Comparison of ENCODE assay signal across 8 cellular contexts in genomic region chr4:184343400-184344177, GRCh38.
DNase-seq lines count a peak whose midpoint lies in the region; ATAC-seq and TF ChIP-seq lines count a peak whose summit lies in the region.

No MANE protein-coding gene starts in this region.

- H3K4me1 ChIP-seq in Caco-2 = peaks cover 19% of the 10 kb centered on the region
- H3K4me1 ChIP-seq in Peyer's patch = peaks cover 5 to 49% (median 14%) of the 10 kb centered on the region in 4 donors
- H3K4me1 ChIP-seq in transverse colon = peaks cover 26 to 58% (median 33%) of the 10 kb centered on the region in 4 donors

- in situ Hi-C loops in transverse colon (cut with MboI; ENCODE audit: low pct_ligation_motif_present in 1 of 4, low pct_unique_long_range_greater_than_20kb in 1 of 4, low sequenced_read_pairs in 3 of 4) = no loop called here

- no peaks in the 10 kb centered on the region for H3K9me3 ChIP-seq in Caco-2
- H3K9me3 ChIP-seq in Peyer's patch = no peaks in the 10 kb centered on the region
- no peaks in the 10 kb centered on the region for H3K9me3 ChIP-seq in transverse colon

- CTCF ChIA-PET in Caco-2 (lab: Charles Lee) = interaction anchor here (1.7 kb wide), 1 partner anchor 56 kb away, joined by 6 read pairs; no protein-coding TSS in a partner anchor

- H3K9me3 Mint-ChIP-seq in Caco-2 (ENCODE audit: unreplicated experiment) (no peaks in the 10 kb centered on the region), IgD-negative memory B cell (peaks cover 0 to 2% (median 1%) of the 10 kb centered on the region in 3 donors)
- H3K9me3 Mint-ChIP-seq in natural killer cell treated with Interleukin-12 subunit alpha and Interleukin-12 subunit beta and Interleukin-15 and Interleukin-18, amount 100 ng/mL, for 72 hours = no peaks in the 10 kb centered on the region

- peak overlapping the region; percentile 79 for H3K4me3 Mint-ChIP-seq in Caco-2 (ENCODE audit: unreplicated experiment)
- peak overlapping the region; percentile 73 to 92 (median 85) for H3K4me3 Mint-ChIP-seq in IgD-negative memory B cell
- peak overlapping the region; percentile 74 for H3K4me3 Mint-ChIP-seq in natural killer cell treated with Interleukin-12 subunit alpha and Interleukin-12 subunit beta and Interleukin-15 and Interleukin-18, amount 100 ng/mL, for 72 hours

- H3K27me3 Mint-ChIP-seq in Caco-2 (ENCODE audit: insufficient read depth, unreplicated experiment) (no peaks in the 10 kb centered on the region), IgD-negative memory B cell (no peaks in the 10 kb centered on the region)
- no peaks in the 10 kb centered on the region for H3K27me3 Mint-ChIP-seq in natural killer cell treated with Interleukin-12 subunit alpha and Interleukin-12 subunit beta and Interleukin-15 and Interleukin-18, amount 100 ng/mL, for 72 hours

- intact Hi-C loops in Caco-2 (cut with micrococcal nuclease; ENCODE audit: unreplicated experiment) (no loop called here), transverse colon (cut with DNase I; ENCODE audit: low total_unique reads) (no loop called here)

- peaks cover 2% of the 10 kb centered on the region for H3K36me3 Mint-ChIP-seq in Caco-2 (ENCODE audit: insufficient read depth, unreplicated experiment)
- no peaks in the 10 kb centered on the region for H3K36me3 Mint-ChIP-seq in IgD-negative memory B cell
- no peaks in the 10 kb centered on the region for H3K36me3 Mint-ChIP-seq in natural killer cell treated with Interleukin-12 subunit alpha and Interleukin-12 subunit beta and Interleukin-15 and Interleukin-18, amount 100 ng/mL, for 72 hours

- H3K27me3 ChIP-seq in Caco-2 (replicated peaks; ENCODE audit: control insufficient read depth, insufficient read depth, low read length) = no peaks in the 10 kb centered on the region
- H3K27me3 ChIP-seq in Peyer's patch = no peaks in the 10 kb centered on the region
- no peaks in the 10 kb centered on the region for H3K27me3 ChIP-seq in transverse colon

- peak; percentile 67 to 70 for DNase-seq in Caco-2
- DNase-seq in Peyer's patch = peak; percentile 60 to 85 (median 84)
- peak; percentile 37 for DNase-seq in activated naive CD4-positive, alpha-beta T cell treated with Interleukin-2 at 50 U/mL for 16 hours
- peak; percentile 73 for DNase-seq in foreskin melanocyte
- DNase-seq in natural killer cell treated with Interleukin-12 subunit alpha and Interleukin-12 subunit beta and Interleukin-15 and Interleukin-18, amount 100 ng/mL, for 72 hours (ENCODE audit: low spot score) = no peak
- peak; percentile 80 for DNase-seq in transverse colon

- TF ChIP-seq CTCF in Caco-2 (IDR thresholded peaks at IDR 0.05; ENCODE audit: insufficient read depth in 1 of 2, low read depth in 1 of 2, low read length in 1 of 2, severe bottlenecking in 1 of 2, unreplicated experiment in 1 of 2) (no peak), Peyer's patch (IDR thresholded peaks at IDR 0.05) (no peak), transverse colon (IDR thresholded peaks at IDR 0.05) (no peak)

- no peaks in the 10 kb centered on the region for H3K36me3 ChIP-seq in Caco-2 (ENCODE audit: control insufficient read depth, insufficient read depth, low read length)
- no peaks in the 10 kb centered on the region for H3K36me3 ChIP-seq in Peyer's patch
- H3K36me3 ChIP-seq in transverse colon = no peaks in the 10 kb centered on the region

- ATAC-seq in GM21423 (IDR thresholded peaks at IDR 0.05; ENCODE audit: unreplicated experiment) = peak; percentile 50
- ATAC-seq in natural killer cell treated with Interleukin-12 subunit alpha and Interleukin-12 subunit beta and Interleukin-15 and Interleukin-18, amount 100 ng/mL, for 72 hours = peak; percentile 70 to 71

- WGBS in transverse colon (ENCODE audit: low coverage in 1 of 2), 2 donors = 2 to 8% methylated on average over 7 to 20 of the region's 20 CpGs

- POLR2A ChIA-PET in Caco-2 (lab: Charles Lee) = interaction anchor here (1.0 kb wide), 2 partner anchors 21 to 131 kb away, joined by 3 read pairs; partner anchors contain the start of gene IRF2

- BruUV-seq in Caco-2 (replicated peaks; lab: Mats Ljungman, UMichigan) = no TSS peak

- H3K27ac ChIP-seq in Peyer's patch = peak overlapping the region; percentile 61 to 86 (median 73)
- H3K27ac ChIP-seq in transverse colon = peak overlapping the region; percentile 91 to 97 (median 94)

- TF ChIP-seq EP300 in transverse colon (IDR thresholded peaks at IDR 0.05; ENCODE audit: low read depth) = no peak

- H3K4me1 Mint-ChIP-seq in Caco-2 (ENCODE audit: low read depth, unreplicated experiment) = peaks cover 25% of the 10 kb centered on the region
- peaks cover 34 to 61% (median 57%) of the 10 kb centered on the region in 3 donors for H3K4me1 Mint-ChIP-seq in IgD-negative memory B cell
- peaks cover 44 to 45% of the 10 kb centered on the region in 2 donors for H3K4me1 Mint-ChIP-seq in natural killer cell treated with Interleukin-12 subunit alpha and Interleukin-12 subunit beta and Interleukin-15 and Interleukin-18, amount 100 ng/mL, for 72 hours (ENCODE audit: low read depth in 2 of 2)

- H3K27ac Mint-ChIP-seq in Caco-2 (ENCODE audit: unreplicated experiment) = peak overlapping the region; percentile 9
- H3K27ac Mint-ChIP-seq in IgD-negative memory B cell = peak overlapping the region in 2 of 3 donors; percentile 13 to 71
- H3K27ac Mint-ChIP-seq in natural killer cell treated with Interleukin-12 subunit alpha and Interleukin-12 subunit beta and Interleukin-15 and Interleukin-18, amount 100 ng/mL, for 72 hours = peak overlapping the region; percentile 9 to 69

- TF ChIP-seq POLR2A in Peyer's patch (IDR thresholded peaks at IDR 0.05) (peak; percentile 52 to 70), transverse colon (IDR thresholded peaks at IDR 0.05) (peak; percentile 75)

- H3K4me3 ChIP-seq in Caco-2 (ENCODE audit: low read depth, low read length) (peak overlapping the region; percentile 56), Peyer's patch (peak overlapping the region; percentile 43 to 67 (median 52)), transverse colon (peak overlapping the region; percentile 43 to 72 (median 56))
